Comparison of ENCODE assay signal across 8 cellular contexts in genomic region chr10:30553625-30554442, GRCh38.
DNase-seq lines count a peak whose midpoint lies in the region; ATAC-seq, FAIRE-seq and TF ChIP-seq lines count a peak whose summit lies in the region.

No MANE protein-coding gene starts in this region.

- H3K4me2 ChIP-seq in trophoblast cell (ENCODE audit: low read length): peak overlapping the region; percentile 16

- no peak overlapping the region for H4K91ac ChIP-seq in trophoblast cell (ENCODE audit: low read depth, low read length)

- H3K27me3 ChIP-seq in Peyer's patch (no peaks in the 10 kb centered on the region), cardiac muscle cell (no peaks in the 10 kb centered on the region), trophoblast cell (ENCODE audit: insufficient read depth, low read length) (no peaks in the 10 kb centered on the region)

- no peak overlapping the region for H2AK5ac ChIP-seq in trophoblast cell (ENCODE audit: low read length)

- no peak overlapping the region for H3K14ac ChIP-seq in trophoblast cell (ENCODE audit: low read length)

- no peak overlapping the region for H3K9ac ChIP-seq in trophoblast cell (ENCODE audit: low read length)

- no peak for ATAC-seq in HG02571 (IDR thresholded peaks at IDR 0.05; ENCODE audit: unreplicated experiment)

- H3K23ac ChIP-seq in trophoblast cell (ENCODE audit: low read length): no peak overlapping the region

- TF ChIP-seq POLR2A in Peyer's patch (IDR thresholded peaks at IDR 0.05): peak; percentile 30 to 57

- peak overlapping the region; percentile 66 for H2AFZ ChIP-seq in trophoblast cell (ENCODE audit: insufficient read depth, low read length, poor library complexity)

- no peaks in the 10 kb centered on the region for H3K79me1 ChIP-seq in trophoblast cell (ENCODE audit: low read length)

- H2BK12ac ChIP-seq in trophoblast cell (ENCODE audit: low read length): no peak overlapping the region

- H4K8ac ChIP-seq in trophoblast cell (ENCODE audit: low read depth, low read length): peak overlapping the region; percentile 25

- DNase-seq in D721Med (ENCODE audit: insufficient read length, low spot score) (no peak), Peyer's patch (peak in 2 of 3 donors; percentile 79 to 88), cardiac muscle cell (ENCODE audit: low read depth in 1 of 2, low spot score in 1 of 2) (peak; percentile 26 to 86), trophoblast cell (peak; percentile 39 to 67), NCI-H524 (lab: John Stamatoyannopoulos, UW) (no peak), SKM-1 (lab: John Stamatoyannopoulos, UW; ENCODE audit: unreplicated experiment) (no peak)
- no peak for DNase-seq in activated CD4-positive, alpha-beta T cell treated with anti-CD3 and anti-CD28 coated beads for 1 hour

- H3K79me2 ChIP-seq in trophoblast cell (ENCODE audit: control insufficient read depth, insufficient read depth, low read length, poor library complexity): no peaks in the 10 kb centered on the region

- H3K36me3 ChIP-seq in Peyer's patch: no peaks in the 10 kb centered on the region
- H3K36me3 ChIP-seq in cardiac muscle cell: no peaks in the 10 kb centered on the region
- no peaks in the 10 kb centered on the region for H3K36me3 ChIP-seq in trophoblast cell (ENCODE audit: control insufficient read depth in 1 of 2, insufficient read depth in 2 of 2, low read length in 2 of 2)

- no CpG with 5 or more reads among the region's 12 CpGs for WGBS in trophoblast cell (ENCODE audit: extremely low coverage, insufficient coverage, insufficient read length)

- H3K4me1 ChIP-seq in Peyer's patch: no peaks in the 10 kb centered on the region
- H3K4me1 ChIP-seq in cardiac muscle cell (ENCODE audit: low read depth): no peaks in the 10 kb centered on the region
- H3K4me1 ChIP-seq in trophoblast cell (ENCODE audit: control insufficient read depth in 1 of 2, insufficient read depth in 2 of 2, low read length in 2 of 2): peaks cover 3 to 8% of the 10 kb centered on the region in 2 experiments

- no peak for TF ChIP-seq CTCF in D721Med (IDR thresholded peaks at IDR 0.05; ENCODE audit: insufficient read depth, missing control alignments)
- TF ChIP-seq CTCF in Peyer's patch (IDR thresholded peaks at IDR 0.05): peak in 1 of 6 experiments; percentile 14
- no peak for TF ChIP-seq CTCF in cardiac muscle cell (IDR thresholded peaks at IDR 0.05; ENCODE audit: low read depth, low read length)

- no peak overlapping the region for H3K18ac ChIP-seq in trophoblast cell (ENCODE audit: low read length)

- H4K12ac ChIP-seq in trophoblast cell (ENCODE audit: low read depth, low read length): no peak overlapping the region

- H3K4ac ChIP-seq in trophoblast cell (ENCODE audit: low read depth, low read length): no peak overlapping the region

- no peak overlapping the region for H2BK5ac ChIP-seq in trophoblast cell (ENCODE audit: low read depth, low read length, poor library complexity)

- H3K27ac ChIP-seq in Peyer's patch (peak overlapping the region; percentile 3 to 89 (median 74)), cardiac muscle cell (no peak overlapping the region), trophoblast cell (ENCODE audit: low read depth, low read length) (no peak overlapping the region)

- H3K4me3 ChIP-seq in Peyer's patch: peak overlapping the region in 2 of 4 donors; percentile 36 to 41
- H3K4me3 ChIP-seq in cardiac muscle cell: no peak overlapping the region
- no peak overlapping the region for H3K4me3 ChIP-seq in trophoblast cell (ENCODE audit: low read depth, low read length)

- H2BK120ac ChIP-seq in trophoblast cell (ENCODE audit: insufficient read depth, low read length, poor library complexity): no peak overlapping the region

- peak; percentile 48 for FAIRE-seq in D721Med (lab: Jason Lieb, UNC)

- H3K9me3 ChIP-seq in Peyer's patch (no peaks in the 10 kb centered on the region), cardiac muscle cell (ENCODE audit: low read depth) (no peaks in the 10 kb centered on the region), trophoblast cell (ENCODE audit: insufficient read depth, low read depth, low read length) (peaks cover 2% of the 10 kb centered on the region)

Comparison
In these comparisons a context has a peak if more than half of its experiments do, and no peak if none do; other contexts are left out.
1. DNase-seq: peak in Peyer's patch (2 of 3), cardiac muscle cell (2 of 2) and trophoblast cell (2 of 2); none in D721Med (single experiment), NCI-H524 (0 of 2), activated CD4-positive, alpha-beta T cell treated with anti-CD3 and anti-CD28 coated beads for 1 hour (single experiment) and SKM-1 (single experiment).
2. H3K27ac ChIP-seq: peak in Peyer's patch (4 of 4); none in cardiac muscle cell (single experiment) and trophoblast cell (single experiment).